In the genomic region with DNA sequence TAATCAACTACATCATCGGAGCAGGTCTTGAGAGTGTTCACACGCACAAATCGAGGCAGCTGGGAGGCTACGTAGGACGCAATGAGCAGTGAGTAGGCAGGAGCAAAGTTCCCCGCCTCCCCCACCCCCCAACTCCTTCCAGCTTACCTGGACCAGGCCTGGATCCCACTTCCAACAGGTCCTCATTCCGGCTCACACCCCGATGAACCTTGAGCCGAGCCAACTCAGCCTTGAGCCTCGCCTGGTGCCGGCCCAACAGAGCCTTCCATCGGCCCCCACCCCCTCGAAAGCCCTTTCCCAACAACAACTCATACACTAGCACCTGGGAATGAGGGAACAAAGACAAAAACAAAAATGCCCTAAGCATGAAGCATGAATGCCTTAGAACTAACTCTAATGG, we compare ENCODE assay signal across 14 cellular contexts. TPM values are rescaled to one million over a fixed set of nuclear protein-coding genes. Genes with fewer than 3 reads are reported as not detected.
DNase-seq lines count a peak whose midpoint lies in the region; TF ChIP-seq lines count a peak whose summit lies in the region.
"Had no signal": no experiment of that assay in that cellular context is flagged by ENCODE, and none has a peak within 500 bp of the region (broad histone marks: within the 10 kb centered on the region; RNA-seq: fewer than 3 reads in every experiment).

No MANE protein-coding gene starts in this region.

- no peak for TF ChIP-seq POLR2A in prostate gland (IDR thresholded peaks at IDR 0.05)

- 92% methylated on average over 13 of the region's 13 CpGs for WGBS in prostate gland

- intact Hi-C loops in Caco-2 (cut with micrococcal nuclease; ENCODE audit: unreplicated experiment) (no loop called here), prostate gland (cut with DNase I) (no loop called here)

- H3K9me3 Mint-ChIP-seq in Caco-2 (ENCODE audit: unreplicated experiment), result no peaks in the 10 kb centered on the region
- no peaks in the 10 kb centered on the region for H3K9me3 Mint-ChIP-seq in neural progenitor cell

- H3K4me3 ChIP-seq in Caco-2 (ENCODE audit: low read depth, low read length), result peak overlapping the region; percentile 90
- peak overlapping the region; percentile 92 for H3K4me3 ChIP-seq in coronary artery
- peak overlapping the region; percentile 63 for H3K4me3 ChIP-seq in neural progenitor cell
- no peak overlapping the region for H3K4me3 ChIP-seq in prostate gland

- H2AFZ ChIP-seq in neural progenitor cell (replicated peaks), result no peak overlapping the region

- H3K36me3 ChIP-seq in Caco-2 (ENCODE audit: control insufficient read depth, insufficient read depth, low read length), result no peaks in the 10 kb centered on the region
- H3K36me3 ChIP-seq in KOPT-K1 (ENCODE audit: insufficient read depth, low read length), result peaks cover 48% of the 10 kb centered on the region
- no peaks in the 10 kb centered on the region for H3K36me3 ChIP-seq in neural progenitor cell
- H3K36me3 ChIP-seq in prostate gland, result no peaks in the 10 kb centered on the region

- H3K27ac Mint-ChIP-seq in Caco-2 (ENCODE audit: unreplicated experiment) (peak overlapping the region; percentile 95), neural progenitor cell (no peak overlapping the region)

- BruUV-seq in Caco-2 (replicated peaks; lab: Mats Ljungman, UMichigan), result no TSS peak

- TF ChIP-seq CTCF in Caco-2 (IDR thresholded peaks at IDR 0.05; ENCODE audit: insufficient read depth in 1 of 2, low read depth in 1 of 2, low read length in 1 of 2, severe bottlenecking in 1 of 2, unreplicated experiment in 1 of 2), result no peak
- no peak for TF ChIP-seq CTCF in coronary artery (IDR thresholded peaks at IDR 0.05)
- TF ChIP-seq CTCF in neural progenitor cell (IDR thresholded peaks at IDR 0.05), result no peak
- no peak for TF ChIP-seq CTCF in prostate gland (IDR thresholded peaks at IDR 0.05)

- peaks cover 22% of the 10 kb centered on the region for H3K79me2 ChIP-seq in neural progenitor cell (ENCODE audit: low read depth)

- no peak overlapping the region for H3K9ac ChIP-seq in neural progenitor cell

- H3K4me1 ChIP-seq in Caco-2 (no peaks in the 10 kb centered on the region), neural progenitor cell (peaks cover 6% of the 10 kb centered on the region), prostate gland (replicated peaks) (no peaks in the 10 kb centered on the region)

- H3F3A ChIP-seq in neural progenitor cell (ENCODE audit: low read depth), result no peaks in the 10 kb centered on the region

- H3K36me3 Mint-ChIP-seq in Caco-2 (ENCODE audit: insufficient read depth, unreplicated experiment), result peaks cover 62% of the 10 kb centered on the region
- H3K36me3 Mint-ChIP-seq in neural progenitor cell, result peaks cover 2% of the 10 kb centered on the region

- H3K4me3 Mint-ChIP-seq in Caco-2 (ENCODE audit: unreplicated experiment) (peak overlapping the region; percentile 87), neural progenitor cell (peak overlapping the region; percentile 94)

- H3K27me3 Mint-ChIP-seq in Caco-2 (ENCODE audit: insufficient read depth, unreplicated experiment) (no peaks in the 10 kb centered on the region), neural progenitor cell (ENCODE audit: insufficient read depth, low read depth) (peaks cover 3% of the 10 kb centered on the region)

- CTCF ChIA-PET in Caco-2 (lab: Charles Lee), result no interaction called here

- peak overlapping the region; percentile 69 for H3K27ac ChIP-seq in KOPT-K1 (ENCODE audit: low read depth, low read length, poor library complexity, severe bottlenecking)
- no peak overlapping the region for H3K27ac ChIP-seq in coronary artery
- no peak overlapping the region for H3K27ac ChIP-seq in neural progenitor cell
- no peak overlapping the region for H3K27ac ChIP-seq in prostate gland

- H3K27me3 ChIP-seq in Caco-2 (replicated peaks; ENCODE audit: control insufficient read depth, insufficient read depth, low read length) (no peaks in the 10 kb centered on the region), neural progenitor cell (no peaks in the 10 kb centered on the region), prostate gland (replicated peaks; ENCODE audit: insufficient read depth) (no peaks in the 10 kb centered on the region)

- H4K20me1 ChIP-seq in neural progenitor cell (ENCODE audit: low read depth), result no peaks in the 10 kb centered on the region

- H3K4me1 Mint-ChIP-seq in Caco-2 (ENCODE audit: low read depth, unreplicated experiment) (peaks cover 19% of the 10 kb centered on the region), neural progenitor cell (peaks cover 14% of the 10 kb centered on the region)

- peak overlapping the region; percentile 91 for H3K4me2 ChIP-seq in neural progenitor cell

- POLR2A ChIA-PET in Caco-2 (lab: Charles Lee), result no interaction called here

- no peaks in the 10 kb centered on the region for H3K9me3 ChIP-seq in Caco-2
- no peaks in the 10 kb centered on the region for H3K9me3 ChIP-seq in KOPT-K1 (ENCODE audit: insufficient read depth, low read length, poor library complexity, severe bottlenecking)
- H3K9me3 ChIP-seq in neural progenitor cell (ENCODE audit: low read depth), result no peaks in the 10 kb centered on the region
- H3K9me3 ChIP-seq in prostate gland, result no peaks in the 10 kb centered on the region

- DNase-seq in Caco-2 (peak in 1 of 2 experiments; percentile 20), coronary artery (ENCODE audit: low spot score) (no peak), neural progenitor cell (ENCODE audit: low spot score) (no peak), prostate gland (ENCODE audit: low spot score) (no peak), NCI-H2227 (lab: John Stamatoyannopoulos, UW; ENCODE audit: unreplicated experiment) (no peak), NCI-H2171 (lab: John Stamatoyannopoulos, UW) (no peak)
- DNase-seq in central memory CD4-positive, alpha-beta T cell, result no peak
- DNase-seq: activated CD4-positive, alpha-beta T cell treated with anti-CD3 and anti-CD28 coated beads for 4 hours; cortex of kidney; GDM1; kidney glomerular epithelial cell; NCI-H2227 treated with DMSO at 0.1 percent for 48 hours; stimulated activated CD4-positive, alpha-beta T cell treated with anti-CD3 and anti-CD28 coated beads, Interleukin-4, amount 100 ng/mL, for 1 hour had no signal

RNA-seq across cellular contexts. Expression of gene NSUN5, which starts 1.2 kb away (rescaled TPM):
- 71.8 and 73.4 TPM in 2 replicates for total RNA-seq in Caco-2 (2022)
- 23.3 and 48.6 TPM in 2 replicates for total RNA-seq in neural progenitor cell (ENCODE audit: low replicate concordance)
- total RNA-seq in prostate gland, result 10 to 100 TPM; 34.3 to 36.3 TPM

RNA-seq across cellular contexts. Expression of gene TRIM50, which starts 20.4 kb away (rescaled TPM):
- total RNA-seq in Caco-2 (2022) (not detected in 2 replicates), neural progenitor cell (ENCODE audit: low replicate concordance) (not detected in 2 replicates), prostate gland (1 to 10 TPM in 1 of 2 donors, not detected in 1; 5.1 TPM)

RNA-seq across cellular contexts. Expression of gene FKBP6, which starts 20.5 kb away (rescaled TPM):
- not detected in 2 replicates for total RNA-seq in Caco-2 (2022)
- total RNA-seq in neural progenitor cell (ENCODE audit: low replicate concordance), result not detected in 2 replicates
- total RNA-seq in prostate gland, result 10 to 100 TPM in 1 of 2 donors, not detected in 1; 16.5 TPM

Comparison
In these comparisons a context has a peak if more than half of its experiments do, and no peak if none do; other contexts are left out.
1. H3K4me3 ChIP-seq: peak in Caco-2 (single experiment), coronary artery (single experiment) and neural progenitor cell (single experiment); none in prostate gland (0 of 2).